In genomic region chr7:117005449-117005848, GRCh38 we compare ENCODE assay signal across 16 cellular contexts. TPM values are rescaled to one million over a fixed set of nuclear protein-coding genes. Genes with fewer than 3 reads are reported as not detected.
DNase-seq lines count a peak whose midpoint lies in the region; ATAC-seq and TF ChIP-seq lines count a peak whose summit lies in the region.
"Had no signal": no experiment of that assay in that cellular context is flagged by ENCODE, and none has a peak within 500 bp of the region (broad histone marks: within the 10 kb centered on the region; RNA-seq: fewer than 3 reads in every experiment).

No MANE protein-coding gene starts in this region.

- H3K4me1 ChIP-seq in SJCRH30 (peaks cover 49% of the 10 kb centered on the region), mesenchymal stem cell (ENCODE audit: control insufficient read depth, insufficient read depth, low read depth, low read length) (peaks cover 2% of the 10 kb centered on the region), thoracic aorta (ENCODE audit: control insufficient read depth in 1 of 2, low read depth in 2 of 2) (peaks cover 28 to 41% of the 10 kb centered on the region in 2 donors)

- no peak overlapping the region for H3K18ac ChIP-seq in mesenchymal stem cell (ENCODE audit: low read depth in 1 of 2, low read length in 2 of 2)

- no peak overlapping the region for H3K9ac ChIP-seq in mesenchymal stem cell (ENCODE audit: low read length)

- H3K27me3 ChIP-seq in SJCRH30 (no peaks in the 10 kb centered on the region), brain microvascular endothelial cell (replicated peaks) (no peaks in the 10 kb centered on the region), mesenchymal stem cell (ENCODE audit: control insufficient read depth in 1 of 2, insufficient read depth in 1 of 2, low read length in 2 of 2) (no peaks in the 10 kb centered on the region), thoracic aorta (replicated peaks; ENCODE audit: insufficient read depth) (no peaks in the 10 kb centered on the region), WERI-Rb-1 (ENCODE audit: insufficient read depth, low read depth, severe bottlenecking) (peaks cover 64% of the 10 kb centered on the region), H7 (ENCODE audit: control insufficient read depth, insufficient read depth, low read length) (no peaks in the 10 kb centered on the region)
- H3K27me3 ChIP-seq: MG63 had no signal

- no peak for DNase-seq in SJCRH30
- DNase-seq in brain microvascular endothelial cell, result peak; percentile 44
- peak; percentile 55 for DNase-seq in mesenchymal stem cell
- DNase-seq in thoracic aorta (ENCODE audit: low spot score), result no peak
- DNase-seq in WERI-Rb-1, result no peak
- DNase-seq in H7, result no peak
- DNase-seq: CD8-positive, alpha-beta T cell; DND-41; GF-D8; MG63; NCI-H1105 treated with DMSO at 0.1 percent for 48 hours; NCI-H187 treated with DMSO at 0.1 percent for 48 hours; NCI-H2171 treated with DMSO at 0.1 percent for 48 hours; NCI-H774 had no signal

- WGBS in mesenchymal stem cell, result 29% methylated on average over 1 of the region's 2 CpGs

- H2BK15ac ChIP-seq in mesenchymal stem cell (ENCODE audit: low read depth, poor library complexity, severe bottlenecking), result no peak overlapping the region

- no peak overlapping the region for H3K4me2 ChIP-seq in mesenchymal stem cell (ENCODE audit: low read length, poor library complexity, severe bottlenecking)
- H3K4me2 ChIP-seq: PC-9 had no signal

- H3K4me3 ChIP-seq in SJCRH30 (no peak overlapping the region), brain microvascular endothelial cell (ENCODE audit: low read depth, low read length) (no peak overlapping the region), mesenchymal stem cell (ENCODE audit: insufficient read depth in 1 of 2, low read depth in 1 of 2, low read length in 2 of 2) (no peak overlapping the region), thoracic aorta (peak overlapping the region; percentile 26), WERI-Rb-1 (ENCODE audit: low read depth, low read length) (no peak overlapping the region), H7 (ENCODE audit: insufficient read depth, low read depth, low read length) (no peak overlapping the region)
- H3K4me3 ChIP-seq: MG63, PC-9 had no signal

- H2BK12ac ChIP-seq in mesenchymal stem cell (ENCODE audit: low read length in 2 of 2), result no peak overlapping the region

- ATAC-seq in thoracic aorta (ENCODE audit: insufficient number of reproducible peaks, low FRiP score, low read depth) (no peak), GM21447 (IDR thresholded peaks at IDR 0.05; ENCODE audit: unreplicated experiment) (no peak)
- ATAC-seq: CD8-positive, alpha-beta T cell had no signal

- H3K36me3 ChIP-seq in SJCRH30 (no peaks in the 10 kb centered on the region; the same call in 1 of the 2 replicates), brain microvascular endothelial cell (replicated peaks) (no peaks in the 10 kb centered on the region), mesenchymal stem cell (ENCODE audit: control insufficient read depth in 1 of 2, insufficient read depth in 2 of 2, low read depth in 1 of 2, low read length in 2 of 2) (no peaks in the 10 kb centered on the region), thoracic aorta (no peaks in the 10 kb centered on the region), WERI-Rb-1 (no peaks in the 10 kb centered on the region), H7 (replicated peaks; ENCODE audit: control insufficient read depth, insufficient read depth, low read length) (no peaks in the 10 kb centered on the region)
- H3K36me3 ChIP-seq: MG63 had no signal

- TF ChIP-seq CTCF in brain microvascular endothelial cell (IDR thresholded peaks at IDR 0.05; ENCODE audit: low read depth, low read length, missing control alignments) (no peak), thoracic aorta (IDR thresholded peaks at IDR 0.05) (no peak), WERI-Rb-1 (IDR thresholded peaks at IDR 0.05; ENCODE audit: low read depth, low read length) (no peak)

- H4K8ac ChIP-seq in mesenchymal stem cell (ENCODE audit: low read length), result no peak overlapping the region

- no peak overlapping the region for H3K4ac ChIP-seq in mesenchymal stem cell (ENCODE audit: low read depth in 1 of 2, low read length in 2 of 2)

- H2AFZ ChIP-seq in mesenchymal stem cell (ENCODE audit: low read depth, low read length), result no peak overlapping the region
- H2AFZ ChIP-seq: PC-9 had no signal

- H3K79me1 ChIP-seq in mesenchymal stem cell (replicated peaks; ENCODE audit: low read length, poor library complexity, severe bottlenecking), result peaks cover 19% of the 10 kb centered on the region

- H2AK5ac ChIP-seq in mesenchymal stem cell (ENCODE audit: low read length, severe bottlenecking), result no peak overlapping the region

- no peak overlapping the region for H3K14ac ChIP-seq in mesenchymal stem cell (ENCODE audit: low read length in 2 of 2)

- peak overlapping the region; percentile 82 for H2BK5ac ChIP-seq in mesenchymal stem cell (ENCODE audit: low read depth, low read length, poor library complexity, severe bottlenecking)

- H3K27ac ChIP-seq in SJCRH30, result peak overlapping the region; percentile 59
- H3K27ac ChIP-seq in brain microvascular endothelial cell, result peak overlapping the region; percentile 79
- peak overlapping the region; percentile 91 for H3K27ac ChIP-seq in mesenchymal stem cell (ENCODE audit: low read length, poor library complexity, severe bottlenecking)
- H3K27ac ChIP-seq in thoracic aorta, result peak overlapping the region in 1 of 2 donors; percentile 31
- H3K27ac ChIP-seq in WERI-Rb-1, result no peak overlapping the region
- H3K27ac ChIP-seq: PC-9 had no signal

- no peaks in the 10 kb centered on the region for H3K9me3 ChIP-seq in SJCRH30 (replicated peaks)
- no peaks in the 10 kb centered on the region for H3K9me3 ChIP-seq in mesenchymal stem cell (ENCODE audit: control insufficient read depth, low read length)
- H3K9me3 ChIP-seq in thoracic aorta, result no peaks in the 10 kb centered on the region
- no peaks in the 10 kb centered on the region for H3K9me3 ChIP-seq in WERI-Rb-1 (ENCODE audit: severe bottlenecking)
- H3K9me3 ChIP-seq: MG63 had no signal

- no peak overlapping the region for H2BK120ac ChIP-seq in mesenchymal stem cell (ENCODE audit: low read depth, low read length)

- H4K91ac ChIP-seq in mesenchymal stem cell (ENCODE audit: low read length), result no peak overlapping the region

- no peak overlapping the region for H3K23ac ChIP-seq in mesenchymal stem cell (ENCODE audit: low read length in 2 of 2)

- in situ Hi-C loops in brain microvascular endothelial cell (cut with HindIII; ENCODE audit: low pct_ligation_motif_present, low sequenced_read_pairs), result no loop called here

RNA-seq across cellular contexts. Expression of gene ST7, which starts 52.1 kb away (rescaled TPM):
- total RNA-seq in SJCRH30 (2014; rRNA removed; shearing (Covaris generic)), result 35.7 and 42.1 TPM in 2 replicates
- 23.8 TPM for polyA plus RNA-seq in mesenchymal stem cell (2013, experiment 1 of 2)
- polyA plus RNA-seq in mesenchymal stem cell (2013, experiment 2 of 2), result 24.5 TPM
- total RNA-seq in thoracic aorta, result 10 to 100 TPM; 29.8 to 56.2 TPM
- 9.7 and 13.4 TPM in 2 replicates for total RNA-seq in H7 (2014; rRNA removed; shearing (Covaris generic))

Comparison
In these comparisons a context has a peak if more than half of its experiments do, and no peak if none do; other contexts are left out.
1. DNase-seq: peak in brain microvascular endothelial cell (single experiment) and mesenchymal stem cell (single experiment); none in SJCRH30 (0 of 2), thoracic aorta (single experiment), WERI-Rb-1 (single experiment) and H7 (single experiment).